ENCODE assay signal across 17 cellular contexts in the genomic region with DNA sequence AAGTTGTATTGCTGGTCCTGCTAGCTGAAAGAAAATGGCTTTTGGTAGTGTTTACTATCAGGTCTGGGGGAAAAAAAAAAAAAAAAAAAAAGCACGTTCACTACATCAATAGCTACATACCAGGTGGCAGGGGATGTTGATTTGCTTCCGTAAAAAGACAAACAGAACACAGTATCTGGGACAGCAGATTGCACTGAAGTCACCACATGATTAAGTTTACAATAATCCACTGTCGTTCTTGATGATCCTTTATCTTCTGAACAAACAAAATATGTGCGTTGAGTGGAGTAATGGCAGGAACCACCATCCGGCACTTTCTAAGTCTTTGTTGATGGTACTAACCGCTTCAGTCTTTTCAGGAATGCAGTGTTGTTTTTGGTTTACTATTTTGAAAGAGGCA. TPM values are rescaled to one million over a fixed set of nuclear protein-coding genes. Genes with fewer than 3 reads are reported as not detected.
DNase-seq lines count a peak whose midpoint lies in the region; ATAC-seq, FAIRE-seq and TF ChIP-seq lines count a peak whose summit lies in the region.
"Had no signal": no experiment of that assay in that cellular context is flagged by ENCODE, and none has a peak within 500 bp of the region (broad histone marks: within the 10 kb centered on the region; RNA-seq: fewer than 3 reads in every experiment).

No MANE protein-coding gene starts in this region.

- peak overlapping the region; percentile 17 for H2AK5ac ChIP-seq in mesendoderm (ENCODE audit: low read length)

- H3K23ac ChIP-seq in mesendoderm (ENCODE audit: low read length), result no peak overlapping the region

- H4K20me1 ChIP-seq in K562 (replicated peaks; ENCODE audit: control insufficient read depth, insufficient read depth, low read length), result 0 out of 2 replicates have a peak, but pooled peaks cover 4% of the 10 kb centered on the region

- H3K27ac ChIP-seq in K562 (ENCODE audit: extremely low read depth, low read depth, low read length) (no peak overlapping the region), mesendoderm (ENCODE audit: low read depth, low read length) (no peak overlapping the region)
- H3K27ac ChIP-seq: C4-2B had no signal

- TF ChIP-seq CTCF in LNCaP clone FGC (IDR thresholded peaks at IDR 0.05; ENCODE audit: control insufficient read depth, extremely low read depth, insufficient read depth) (no peak), K562 (IDR thresholded peaks at IDR 0.05 in 2 of 3, conservative IDR thresholded peaks at IDR 0.05 in 1 of 3; ENCODE audit: insufficient read depth in 2 of 3, low read depth in 1 of 3, low read length in 3 of 3) (no peak)

- H2BK120ac ChIP-seq in mesendoderm (ENCODE audit: low read depth, low read length), result no peak overlapping the region

- no peak overlapping the region for H4K5ac ChIP-seq in mesendoderm (ENCODE audit: low read length)

- no peak overlapping the region for H3K56ac ChIP-seq in mesendoderm (ENCODE audit: low read length)

- H3K4me1 ChIP-seq in K562 (replicated peaks in 1 of 2; ENCODE audit: control insufficient read depth in 2 of 2, insufficient read depth in 2 of 2, low read length in 2 of 2) (peaks cover 0 to 29% of the 10 kb centered on the region in 2 experiments; a peak in 3 of 5 replicates), mesendoderm (ENCODE audit: control insufficient read depth, low read depth, low read length) (peaks cover 3% of the 10 kb centered on the region)

- no peak overlapping the region for H3K4me3 ChIP-seq in LNCaP clone FGC (ENCODE audit: low read depth, low read length)
- no peak overlapping the region for H3K4me3 ChIP-seq in K562
- no peak overlapping the region for H3K4me3 ChIP-seq in mesendoderm (ENCODE audit: low read length)
- H3K4me3 ChIP-seq: HAP-1 had no signal

- H3K36me3 ChIP-seq in K562 (ENCODE audit: control insufficient read depth, insufficient read depth, low read length) (no peaks in the 10 kb centered on the region), mesendoderm (ENCODE audit: control insufficient read depth, insufficient read depth, low read length) (no peaks in the 10 kb centered on the region)
- H3K36me3 ChIP-seq: HAP-1 had no signal

- no peaks in the 10 kb centered on the region for H3K79me2 ChIP-seq in K562 (ENCODE audit: control insufficient read depth, insufficient read depth, low read length)
- no peaks in the 10 kb centered on the region for H3K79me2 ChIP-seq in mesendoderm (ENCODE audit: control insufficient read depth, insufficient read depth, low read length)

- CTCF ChIA-PET in K562 (lab: Yijun Ruan, JAX; ENCODE audit: low intra/inter-chr PET ratio), result no interaction called here

- 20% methylated on average over 6 of the region's 6 CpGs for WGBS in K562 (ENCODE audit: insufficient coverage, low coverage, missing lambda C conversion rate)
- WGBS in mesendoderm (ENCODE audit: extremely low coverage, insufficient coverage, low lambda C conversion rate), result no CpG with 5 or more reads among the region's 6 CpGs

- no peaks in the 10 kb centered on the region for H3K9me1 ChIP-seq in K562 (ENCODE audit: control insufficient read depth, insufficient read depth, low read length)

- no peak overlapping the region for H2BK15ac ChIP-seq in mesendoderm (replicated peaks; ENCODE audit: low read depth)

- ATAC-seq in K562, result peak; percentile 16; the same call in 1 of the 3 replicates
- ATAC-seq in GM18861 (IDR thresholded peaks at IDR 0.05; ENCODE audit: unreplicated experiment), result no peak

- in situ Hi-C loops in K562 (cut with MboI), result no loop called here

- TF ChIP-seq POLR2A in K562 (conservative IDR thresholded peaks at IDR 0.05), result no peak

- H3K9ac ChIP-seq in K562 (ENCODE audit: insufficient read depth in 1 of 2, low read depth in 2 of 2, low read length in 2 of 2), result peak overlapping the region in 1 of 2 experiments; percentile 17; a peak in 2 of 4 replicates
- no peak overlapping the region for H3K9ac ChIP-seq in mesendoderm (ENCODE audit: low read length)

- BruUV-seq in K562 (replicated peaks; lab: Mats Ljungman, UMichigan), result no TSS peak

- no peak overlapping the region for H3K18ac ChIP-seq in mesendoderm (ENCODE audit: low read length)

- H4K8ac ChIP-seq in mesendoderm (ENCODE audit: low read depth, low read length), result no peak overlapping the region

- no peak for FAIRE-seq in K562 (lab: Jason Lieb, UNC)

- H3K4ac ChIP-seq in mesendoderm (ENCODE audit: low read depth, low read length), result peak overlapping the region; percentile 59

- no peak for TF ChIP-seq RAD21 in K562 (CRISPR knock-in tag; conservative IDR thresholded peaks at IDR 0.05 in 1 of 2, IDR thresholded peaks at IDR 0.05 in 1 of 2)

- POLR2A ChIA-PET in K562 (lab: Yijun Ruan, JAX), result interaction anchor here (0.6 to 1.0 kb wide), 2 partner anchors 11 to 57 kb away, joined by 3 to 4 read pairs; no protein-coding TSS in a partner anchor

- H3K27me3 ChIP-seq in K562 (ENCODE audit: control insufficient read depth in 2 of 2, insufficient read depth in 2 of 2, low read length in 2 of 2) (no peaks in the 10 kb centered on the region), mesendoderm (ENCODE audit: insufficient read depth, low read length, poor library complexity) (no peaks in the 10 kb centered on the region)

- H2AFZ ChIP-seq in K562 (ENCODE audit: low read depth, low read length), result peak overlapping the region; percentile 69

- peak; percentile 67 for TF ChIP-seq EP300 in K562 (IDR thresholded peaks at IDR 0.05; ENCODE audit: low read length)

- intact Hi-C loops in K562 (cut with micrococcal nuclease), result no loop called here

- H3K4me2 ChIP-seq in K562 (ENCODE audit: insufficient read depth, low read length), result peak overlapping the region; percentile 46; the same call in 1 of the 2 replicates
- H3K4me2 ChIP-seq in mesendoderm (ENCODE audit: low read length), result no peak overlapping the region

- no peaks in the 10 kb centered on the region for H3K79me1 ChIP-seq in mesendoderm (ENCODE audit: low read length)

- peak; percentile 87 for DNase-seq in DMS53 (lab: John Stamatoyannopoulos, UW)
- peak; percentile 63 for DNase-seq in LNCaP clone FGC (ENCODE audit: low read depth)
- DNase-seq in K562 (ENCODE audit: extremely low read depth in 1 of 4, low spot score in 3 of 4), result peak in 2 of 4 experiments; percentile 25 to 29
- no peak for DNase-seq in mesendoderm
- DNase-seq in SKM-1 (lab: John Stamatoyannopoulos, UW; ENCODE audit: unreplicated experiment), result no peak
- no peak for DNase-seq in stimulated activated CD4-positive, alpha-beta T cell treated with anti-CD3 and anti-CD28 coated beads, Interleukin-4, amount 100 ng/mL, for 4 hours
- no peak for DNase-seq in activated effector memory CD4-positive, alpha-beta T cell treated with anti-CD3 and anti-CD28 coated beads, Interleukin-2, amount 50 U/mL, for 16 hours
- DNase-seq: NCI-H1417, NCI-H2029 treated with DMSO at 0.1 percent for 48 hours, NCI-H226, NCI-H526, OCI-M1, RPMI8226, SW 1271 had no signal

- no peak overlapping the region for H2BK5ac ChIP-seq in mesendoderm (ENCODE audit: low read length)

- H3K9me3 ChIP-seq in K562 (replicated peaks; ENCODE audit: control insufficient read depth, insufficient read depth, low read depth, low read length), result no peaks in the 10 kb centered on the region
- H3K9me3 ChIP-seq: HAP-1 had no signal

TF ChIP-seq in K562, 482 proteins besides CTCF, POLR2A, EP300 and RAD21 (continues in another document):
- TF ChIP-seq SMARCE1 (IDR thresholded peaks at IDR 0.05), result peak; percentile 73; the same call in 1 of the 2 replicates
- peak; percentile 69 for TF ChIP-seq MEIS2 (IDR thresholded peaks at IDR 0.05; ENCODE audit: partially characterized antibody)
- peak; percentile 71 for TF ChIP-seq CBFA2T2 (conservative IDR thresholded peaks at IDR 0.05)
- no peak for TF ChIP-seq ZNF184 (CRISPR knock-in tag; IDR thresholded peaks at IDR 0.05)

RNA-seq across cellular contexts. Expression of a gene that starts 48.7 kb away (rescaled TPM):
- total RNA-seq in K562 (2011; cell fraction: chromatin; rRNA removed; ENCODE audit: low replicate concordance), result 109 and 203 TPM in 2 replicates
- 59.6 and 63.2 TPM in 2 replicates for total RNA-seq in K562 (2011; cell fraction: nucleolus; rRNA removed)
- 92.8 and 138 TPM in 2 replicates for total RNA-seq in K562 (2011; cell fraction: nucleoplasm; rRNA removed)
- total RNA-seq in K562 (2014; rRNA removed) (37.5 and 37.7 TPM in 2 replicates), K562 (2014; rRNA removed; fragmentation: Illumina TruSeq; extraction: Trizol) (76.6 and 85.4 TPM in 2 replicates), K562 (2015; rRNA removed; fragmentation: Illumina TruSeq; extraction: Trizol) (56.8 and 62.6 TPM in 2 replicates), K562 (2021) (87.9 and 102 TPM in 2 replicates)
- polyA plus RNA-seq in K562 (2011; rRNA removed) (55.3 and 65.6 TPM in 2 replicates), K562 (2014; fragmentation: Illumina TruSeq; extraction: Trizol) (54.3 and 58.2 TPM in 2 replicates), K562 (2014; fragmentation: Nextera tagmentation; extraction: Ambion mirVana) (10 to 100 TPM in 1 of 2 experiments, 1 to 10 TPM in 1; 10.0 to 15.5 TPM), K562 (2014; rRNA removed) (24.6 and 27.4 TPM in 2 replicates)
- 12.6 and 25.4 TPM in 2 replicates for polyA plus RNA-seq in K562 (2011; cell fraction: cytosol; rRNA removed)
- polyA plus RNA-seq in K562 (2011; cell fraction: nucleus; rRNA removed), result 16.3 and 23.1 TPM in 2 replicates
- polyA plus RNA-seq in K562 (2012), result 25.0 and 35.6 TPM in 2 replicates
- 261 and 264 TPM in 2 replicates for polyA minus RNA-seq in K562 (2011; rRNA and poly(A)+ RNA removed)
- polyA minus RNA-seq in K562 (2011; cell fraction: cytosol; rRNA and poly(A)+ RNA removed), result 49.8 and 75.0 TPM in 2 replicates
- polyA minus RNA-seq in K562 (2011; cell fraction: nucleus; rRNA and poly(A)+ RNA removed), result 30.6 and 61.4 TPM in 2 replicates
- polyA plus RNA-seq in mesendoderm (2013, experiment 1 of 2), result 74.3 TPM
- polyA plus RNA-seq in mesendoderm (2013, experiment 2 of 2), result 71.3 TPM

Comparison
In these comparisons a context has a peak if more than half of its experiments do, and no peak if none do; other contexts are left out.
1. DNase-seq: peak in DMS53 (single experiment) and LNCaP clone FGC (single experiment); none in mesendoderm (single experiment), SKM-1 (single experiment), stimulated activated CD4-positive, alpha-beta T cell treated with anti-CD3 and anti-CD28 coated beads, Interleukin-4, amount 100 ng/mL, for 4 hours (0 of 2) and activated effector memory CD4-positive, alpha-beta T cell treated with anti-CD3 and anti-CD28 coated beads, Interleukin-2, amount 50 U/mL, for 16 hours (single experiment).